ENCODE assay signal across 1 cellular context in genomic region chr15:45919806-45920205, GRCh38.
TF ChIP-seq lines count a peak whose summit lies in the region.

No MANE protein-coding gene starts in this region.

TF ChIP-seq in HepG2, 621 proteins besides CTCF, POLR2A, EP300 and RAD21 (continued from another document):
- TF ChIP-seq REPIN1 (CRISPR knock-in tag; IDR thresholded peaks at IDR 0.05; ENCODE audit: borderline replicate concordance, low read depth) (no peak), ZSCAN12 (CRISPR knock-in tag; IDR thresholded peaks at IDR 0.05) (no peak), ZNF138 (CRISPR knock-in tag; IDR thresholded peaks at IDR 0.05; ENCODE audit: low read depth) (no peak), PRPF4 (IDR thresholded peaks at IDR 0.05; ENCODE audit: low read depth, low read length, poor library complexity, severe bottlenecking) (no peak), ZBTB38 (CRISPR knock-in tag; IDR thresholded peaks at IDR 0.05) (no peak)
